ENCODE assay signal across 8 cellular contexts in the genomic region with DNA sequence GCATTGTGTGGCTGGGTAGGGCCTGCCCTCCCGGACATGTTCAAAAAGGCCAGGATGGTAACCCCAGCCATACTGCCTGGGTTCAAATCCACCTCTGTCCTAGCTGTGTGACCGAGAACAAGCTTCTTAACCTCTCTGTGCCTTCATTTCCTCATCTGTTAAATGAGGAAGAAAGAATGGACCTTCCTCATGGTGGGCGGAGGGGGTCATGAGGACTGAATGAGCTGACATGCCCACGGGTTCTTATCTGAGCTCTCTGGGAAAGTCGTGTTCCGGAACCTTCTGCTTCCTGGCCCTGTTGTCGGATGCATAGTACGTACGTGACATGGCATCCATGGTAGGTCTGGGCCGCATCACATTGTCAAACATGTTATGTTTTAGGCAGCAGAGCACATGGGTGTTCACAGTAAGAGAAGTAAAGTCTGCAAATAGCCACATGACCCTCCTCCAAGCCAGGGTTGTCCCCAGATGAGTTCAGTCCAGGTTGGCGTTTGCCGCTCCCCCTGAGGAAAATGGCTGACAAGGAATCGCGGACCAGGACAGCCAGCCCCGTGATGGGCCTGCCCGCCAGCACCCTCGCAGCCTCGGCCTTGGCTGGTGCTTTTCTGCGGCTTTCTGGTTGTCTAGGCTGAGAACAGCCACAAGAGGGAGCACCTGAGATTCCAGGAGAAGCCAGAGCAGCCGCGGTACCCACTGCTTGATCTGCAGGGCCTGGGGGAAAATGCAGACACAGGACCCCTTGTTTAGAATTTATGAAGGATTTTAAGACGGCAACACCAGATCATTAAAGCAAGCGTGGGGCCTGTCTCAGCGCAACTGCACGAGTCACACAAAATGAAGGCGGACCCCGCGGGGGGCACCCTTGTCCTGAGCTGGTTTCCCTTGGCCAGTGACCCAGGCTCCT. TPM values are rescaled to one million over a fixed set of nuclear protein-coding genes. Genes with fewer than 3 reads are reported as not detected.
DNase-seq lines count a peak whose midpoint lies in the region; ATAC-seq and TF ChIP-seq lines count a peak whose summit lies in the region.

No MANE protein-coding gene starts in this region.

- H3K9me3 ChIP-seq in T-helper 17 cell (ENCODE audit: control insufficient read depth, low read length, poor library complexity, severe bottlenecking) (no peaks in the 10 kb centered on the region), left ventricle myocardium inferior (replicated peaks) (no peaks in the 10 kb centered on the region), aorta (ENCODE audit: control insufficient read depth, low read length) (no peaks in the 10 kb centered on the region)

- H3K4me1 ChIP-seq in left ventricle myocardium inferior, result peaks cover 9% of the 10 kb centered on the region
- no peaks in the 10 kb centered on the region for H3K4me1 ChIP-seq in aorta (ENCODE audit: control insufficient read depth in 1 of 2, insufficient read depth in 2 of 2, low read length in 2 of 2)

- 32 to 33% methylated on average over 28 of the region's 28 CpGs for WGBS in aorta, 2 donors

- ATAC-seq in T-helper 17 cell (peak; percentile 95), aorta (ENCODE audit: low FRiP score) (peak; percentile 83), GM19035 (IDR thresholded peaks at IDR 0.05; ENCODE audit: unreplicated experiment) (no peak)

- H3K4me3 ChIP-seq in left ventricle myocardium inferior (no peak overlapping the region), aorta (ENCODE audit: low read length in 2 of 2) (no peak overlapping the region)

- DNase-seq in GM04503 (ENCODE audit: low read depth) (peak; percentile 23), NCI-H146 (lab: John Stamatoyannopoulos, UW) (peak; percentile 79), T-helper 17 cell (peak; percentile 38 to 71 (median 55)), amniotic stem cell (lab: John Stamatoyannopoulos, UW) (peak; percentile 70), left ventricle myocardium inferior (peak; percentile 77), putamen (ENCODE audit: low spot score) (peak; percentile 84), aorta (peak; percentile 87 to 88)

- peak overlapping the region; percentile 45 for H3K27ac ChIP-seq in left ventricle myocardium inferior (replicated peaks)
- no peak overlapping the region for H3K27ac ChIP-seq in aorta (ENCODE audit: low read depth in 1 of 2, low read length in 2 of 2)

- TF ChIP-seq CTCF in left ventricle myocardium inferior (IDR thresholded peaks at IDR 0.05; ENCODE audit: borderline replicate concordance), result peak; percentile 90

- no peaks in the 10 kb centered on the region for H3K36me3 Mint-ChIP-seq in T-helper 17 cell (ENCODE audit: low read depth)

- no peaks in the 10 kb centered on the region for H3K36me3 ChIP-seq in left ventricle myocardium inferior
- H3K36me3 ChIP-seq in aorta (ENCODE audit: control insufficient read depth in 1 of 2, insufficient read depth in 2 of 2, low read length in 1 of 2), result no peaks in the 10 kb centered on the region

- no peaks in the 10 kb centered on the region for H3K27me3 Mint-ChIP-seq in T-helper 17 cell

- H3K27ac Mint-ChIP-seq in T-helper 17 cell, result no peak overlapping the region

- H3K4me1 Mint-ChIP-seq in T-helper 17 cell, result peaks cover 6% of the 10 kb centered on the region

- intact Hi-C loops in left ventricle myocardium inferior (cut with micrococcal nuclease), result no loop called here
- intact Hi-C loops in aorta (cut with DNase I), result no loop called here

- H3K27me3 ChIP-seq in left ventricle myocardium inferior (ENCODE audit: low read depth) (no peaks in the 10 kb centered on the region), aorta (ENCODE audit: control insufficient read depth in 1 of 2, insufficient read depth in 2 of 2, low read length in 1 of 2) (no peaks in the 10 kb centered on the region)

- H3K4me3 Mint-ChIP-seq in T-helper 17 cell, result no peak overlapping the region

RNA-seq across cellular contexts. Expression of gene NTN5, which starts 2.4 kb away (rescaled TPM):
- total RNA-seq in T-helper 17 cell (1 to 10 TPM; 2.8 to 3.4 TPM), left ventricle myocardium inferior (0.11 TPM), aorta (under 1 TPM; 0.52 to 0.96 TPM)
- polyA plus RNA-seq in aorta, result 1 to 10 TPM in 1 of 2 donors, not detected in 1; 2.0 TPM

RNA-seq across cellular contexts. Expression of gene FUT2, which starts 20.6 kb away (rescaled TPM):
- not detected for total RNA-seq in T-helper 17 cell
- not detected for total RNA-seq in left ventricle myocardium inferior
- total RNA-seq in aorta, result not detected
- 1 to 10 TPM in 1 of 2 donors, not detected in 1; 2.8 TPM for polyA plus RNA-seq in aorta

RNA-seq across cellular contexts. Expression of gene CA11, which starts 29.2 kb away (rescaled TPM):
- total RNA-seq in T-helper 17 cell, result 1 to 10 TPM; 7.4 to 9.6 TPM
- 4.5 TPM for total RNA-seq in left ventricle myocardium inferior
- 10 to 100 TPM in 1 of 2 donors, 1 to 10 TPM in 1; 6.4 to 12.0 TPM for total RNA-seq in aorta
- polyA plus RNA-seq in aorta, result 10 to 100 TPM; 13.9 to 59.5 TPM

RNA-seq across cellular contexts. Expression of gene DBP, which starts 38.0 kb away (rescaled TPM):
- 10 to 100 TPM; 29.7 to 38.2 TPM for total RNA-seq in T-helper 17 cell
- total RNA-seq in left ventricle myocardium inferior, result 7.9 TPM
- 10 to 100 TPM in 1 of 2 donors, 1 to 10 TPM in 1; 1.5 to 10.7 TPM for total RNA-seq in aorta
- polyA plus RNA-seq in aorta, result 1 to 10 TPM; 5.3 to 6.8 TPM

RNA-seq across cellular contexts. Expression of gene MAMSTR, which starts 44.4 kb away (rescaled TPM):
- under 1 TPM; 0.42 to 0.60 TPM for total RNA-seq in T-helper 17 cell
- 1.8 TPM for total RNA-seq in left ventricle myocardium inferior
- total RNA-seq in aorta, result 1 to 10 TPM in 1 of 2 donors, under 1 TPM in 1; 0.58 to 3.7 TPM
- 1 to 10 TPM in 1 of 2 donors, under 1 TPM in 1; 1.00 to 3.3 TPM for polyA plus RNA-seq in aorta

Comparison
In these comparisons a context has a peak if more than half of its experiments do, and no peak if none do; other contexts are left out.
1. DNase-seq: peak in every context shown above with its lines; median percentile 88 in aorta; 84 in putamen; 79 in NCI-H146; 77 in left ventricle myocardium inferior; 70 in amniotic stem cell; 55 in T-helper 17 cell; 23 in GM04503.